21 cellular contexts compared by ENCODE assay signal in the genomic region with DNA sequence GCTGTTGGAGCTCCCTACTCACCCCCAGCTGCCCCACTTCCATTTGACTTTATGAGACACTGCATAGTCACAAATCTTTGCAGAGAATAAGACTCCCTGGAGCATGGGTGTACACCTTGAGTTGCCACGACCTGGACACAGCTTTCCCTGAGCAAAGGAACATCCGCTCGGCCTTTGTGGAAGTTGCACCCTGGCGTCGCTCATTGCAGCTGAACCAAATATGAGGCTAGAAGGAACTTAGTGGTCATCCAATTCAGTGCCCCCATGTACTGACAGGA.
"Had no signal": no experiment of that assay in that cellular context is flagged by ENCODE, and none has a peak within 500 bp of the region (broad histone marks: within the 10 kb centered on the region; RNA-seq: fewer than 3 reads in every experiment).

No MANE protein-coding gene starts in this region.

- H3K36me3 ChIP-seq: heart left ventricle, upper lobe of right lung had no signal

- H3K27ac Mint-ChIP-seq: activated CD4-positive, alpha-beta memory T cell treated with anti-CD3 and anti-CD28 coated beads, Interleukin-2, amount 10 ng/mL, durations not matched to agents 7 days and 5 days; activated T-cell treated with anti-CD3 and anti-CD28 coated beads, Interleukin-2, amount 50 U/mL, for 72 hours; natural killer cell treated with Interleukin-12 subunit alpha and Interleukin-12 subunit beta and Interleukin-15 and Interleukin-18, amount 100 ng/mL, for 72 hours; T-helper 1 cell treated with Interleukin-12 subunit alpha and Interleukin-12 subunit beta and Interleukin-4 antibody, amounts not matched to agents 30 μg/mL and 1 μg/mL, for 36 hours had no signal

- H3K4me3 ChIP-seq: heart left ventricle, upper lobe of right lung had no signal

- H3K27ac ChIP-seq: heart left ventricle, upper lobe of right lung had no signal

- H3K9me3 ChIP-seq: heart left ventricle, upper lobe of right lung had no signal

- H3K9me3 Mint-ChIP-seq: activated CD4-positive, alpha-beta memory T cell treated with anti-CD3 and anti-CD28 coated beads, Interleukin-2, amount 10 ng/mL, durations not matched to agents 7 days and 5 days; activated naive CD4-positive, alpha-beta T cell treated with anti-CD3 and anti-CD28 coated beads, Interleukin-2, amount 10 ng/mL, durations not matched to agents 7 days and 5 days; activated T-cell treated with anti-CD3 and anti-CD28 coated beads, Interleukin-2, amount 50 U/mL, for 72 hours; natural killer cell treated with Interleukin-12 subunit alpha and Interleukin-12 subunit beta and Interleukin-15 and Interleukin-18, amount 100 ng/mL, for 72 hours; T-helper 1 cell treated with Interleukin-12 subunit alpha and Interleukin-12 subunit beta and Interleukin-4 antibody, amounts not matched to agents 30 μg/mL and 1 μg/mL, for 36 hours had no signal

- H3K27me3 ChIP-seq: heart left ventricle, upper lobe of right lung had no signal

- H3K27me3 Mint-ChIP-seq: activated CD4-positive, alpha-beta memory T cell treated with anti-CD3 and anti-CD28 coated beads, Interleukin-2, amount 10 ng/mL, durations not matched to agents 7 days and 5 days had no signal

- H3K4me1 ChIP-seq: upper lobe of right lung had no signal

- DNase-seq: activated CD4-positive, alpha-beta memory T cell treated with anti-CD3 and anti-CD28 coated beads, Interleukin-2, amount 10 ng/mL, durations not matched to agents 7 days and 5 days; activated CD4-positive, alpha-beta T cell treated with anti-CD3 and anti-CD28 coated beads for 48 hours; activated effector memory CD4-positive, alpha-beta T cell treated with anti-CD3 and anti-CD28 coated beads, Interleukin-2, amount 50 U/mL, for 16 hours; activated naive CD4-positive, alpha-beta T cell treated with anti-CD3 and anti-CD28 coated beads, Interleukin-2, amount 10 ng/mL, durations not matched to agents 7 days and 5 days; activated T-cell treated with anti-CD3 and anti-CD28 coated beads, Interleukin-2, amount 50 U/mL, for 72 hours; amygdala; cerebellar nuclear complex; cortex of kidney; heart left ventricle; left ventricle myocardium superior; mammary epithelial cell; midbrain; occipital lobe; small intestine; stimulated activated CD4-positive, alpha-beta T cell treated with anti-CD3 and anti-CD28 coated beads, Interleukin-15, amount 100 ng/mL, for 24 hours; stimulated activated CD4-positive, alpha-beta T cell treated with anti-CD3 and anti-CD28 coated beads, Interleukin-2, amount 100 ng/mL, for 48 hours; stimulated activated naive CD8-positive, alpha-beta T cell treated with anti-CD3 and anti-CD28 coated beads, Interleukin-15, Interleukin-2, amounts not matched to agents 100 U/mL and 50 U/mL, for 24 hours; upper lobe of right lung had no signal

- ATAC-seq: activated T-cell treated with anti-CD3 and anti-CD28 coated beads, Interleukin-2, amount 50 U/mL, for 72 hours; heart left ventricle; left ventricle myocardium superior; natural killer cell treated with Interleukin-12 subunit alpha and Interleukin-12 subunit beta and Interleukin-15 and Interleukin-18, amount 100 ng/mL, for 72 hours; sciatic nerve; stimulated activated naive CD8-positive, alpha-beta T cell treated with anti-CD3 and anti-CD28 coated beads, Interleukin-15, Interleukin-2, amounts not matched to agents 100 U/mL and 50 U/mL, for 24 hours; upper lobe of right lung had no signal

- H3K4me3 Mint-ChIP-seq: activated CD4-positive, alpha-beta memory T cell treated with anti-CD3 and anti-CD28 coated beads, Interleukin-2, amount 10 ng/mL, durations not matched to agents 7 days and 5 days; activated naive CD4-positive, alpha-beta T cell treated with anti-CD3 and anti-CD28 coated beads, Interleukin-2, amount 10 ng/mL, durations not matched to agents 7 days and 5 days; activated T-cell treated with anti-CD3 and anti-CD28 coated beads, Interleukin-2, amount 50 U/mL, for 72 hours; natural killer cell treated with Interleukin-12 subunit alpha and Interleukin-12 subunit beta and Interleukin-15 and Interleukin-18, amount 100 ng/mL, for 72 hours; T-helper 1 cell treated with Interleukin-12 subunit alpha and Interleukin-12 subunit beta and Interleukin-4 antibody, amounts not matched to agents 30 μg/mL and 1 μg/mL, for 36 hours had no signal

- H3K36me3 Mint-ChIP-seq: activated naive CD4-positive, alpha-beta T cell treated with anti-CD3 and anti-CD28 coated beads, Interleukin-2, amount 10 ng/mL, durations not matched to agents 7 days and 5 days; natural killer cell treated with Interleukin-12 subunit alpha and Interleukin-12 subunit beta and Interleukin-15 and Interleukin-18, amount 100 ng/mL, for 72 hours had no signal
